Comparison of ENCODE assay signal across 29 cellular contexts in genomic region chr18:11468120-11468519, GRCh38.
"Had no signal": no experiment of that assay in that cellular context is flagged by ENCODE, and none has a peak within 500 bp of the region (broad histone marks: within the 10 kb centered on the region; RNA-seq: fewer than 3 reads in every experiment).

No MANE protein-coding gene starts in this region.

- H3K36me3 ChIP-seq: neural progenitor cell, ovary, sigmoid colon, stomach, thoracic aorta, thyroid gland, transverse colon, upper lobe of right lung, uterus had no signal

- H3K4me2 ChIP-seq: neural progenitor cell had no signal

- H3K4me1 ChIP-seq: neural progenitor cell, psoas muscle, sigmoid colon, stomach, thyroid gland, transverse colon, upper lobe of right lung, uterus had no signal

- H3K9me3 ChIP-seq: ovary, psoas muscle, sigmoid colon, stomach, thoracic aorta, thyroid gland, transverse colon, upper lobe of right lung, uterus had no signal

- H3K27me3 ChIP-seq: neural progenitor cell, ovary, sigmoid colon, stomach, thyroid gland, transverse colon, upper lobe of right lung, uterus had no signal

- ATAC-seq: naive thymus-derived CD8-positive, alpha-beta T cell; natural killer cell treated with Interleukin-12 subunit alpha and Interleukin-12 subunit beta and Interleukin-15 and Interleukin-18, amount 100 ng/mL, for 72 hours; psoas muscle; right cardiac atrium; stimulated activated effector memory CD8-positive, alpha-beta T cell treated with anti-CD3 and anti-CD28 coated beads, Interleukin-12 subunit alpha, Interleukin-12 subunit beta, amount 100 ng/mL, for 72 hours; stimulated activated naive B cell treated with anti-CD40 and anti-IgM and Interleukin-4, amounts not matched to agents 10 μg/mL and 1 μg/mL and 100 μg/mL, for 72 hours; upper lobe of right lung had no signal

- H3K79me2 ChIP-seq: parathyroid adenoma had no signal

- H3K27ac ChIP-seq: neural progenitor cell, ovary, psoas muscle, sigmoid colon, stomach, thoracic aorta, thyroid gland, transverse colon, upper lobe of right lung, uterus had no signal

- H3K4me3 Mint-ChIP-seq: naive B cell; naive thymus-derived CD8-positive, alpha-beta T cell; natural killer cell treated with Interleukin-12 subunit alpha and Interleukin-12 subunit beta and Interleukin-15 and Interleukin-18, amount 100 ng/mL, for 72 hours; nephron progenitor cell; neural progenitor cell; stimulated activated effector memory CD8-positive, alpha-beta T cell treated with anti-CD3 and anti-CD28 coated beads, Interleukin-12 subunit alpha, Interleukin-12 subunit beta, amount 100 ng/mL, for 72 hours; stimulated activated naive B cell treated with anti-CD40 and anti-IgM and Interleukin-4, amounts not matched to agents 10 μg/mL and 1 μg/mL and 100 μg/mL, for 72 hours; stimulated activated naive CD8-positive, alpha-beta T cell treated with anti-CD3 and anti-CD28 coated beads, Interleukin-15, Interleukin-2, amounts not matched to agents 100 ng/mL and 50 ng/mL, for 24 hours; type B pancreatic cell had no signal

- H3K9me3 Mint-ChIP-seq: naive B cell; natural killer cell treated with Interleukin-12 subunit alpha and Interleukin-12 subunit beta and Interleukin-15 and Interleukin-18, amount 100 ng/mL, for 72 hours; nephron progenitor cell; neural progenitor cell; stimulated activated effector memory CD8-positive, alpha-beta T cell treated with anti-CD3 and anti-CD28 coated beads, Interleukin-12 subunit alpha, Interleukin-12 subunit beta, amount 100 ng/mL, for 72 hours; stimulated activated naive B cell treated with anti-CD40 and anti-IgM and Interleukin-4, amounts not matched to agents 10 μg/mL and 1 μg/mL and 100 μg/mL, for 72 hours; stimulated activated naive CD8-positive, alpha-beta T cell treated with anti-CD3 and anti-CD28 coated beads, Interleukin-15, Interleukin-2, amounts not matched to agents 100 ng/mL and 50 ng/mL, for 24 hours; type B pancreatic cell had no signal

- H2AFZ ChIP-seq: neural progenitor cell had no signal

- FAIRE-seq: small intestine had no signal

- H3K4me3 ChIP-seq: neural progenitor cell, ovary, psoas muscle, sigmoid colon, stomach, thoracic aorta, thyroid gland, transverse colon, upper lobe of right lung, uterus had no signal

- DNase-seq: naive B cell; naive thymus-derived CD8-positive, alpha-beta T cell; nephron progenitor cell; occipital lobe; ovary; posterior cingulate gyrus; psoas muscle; right cardiac atrium; sigmoid colon; small intestine; stimulated activated CD4-positive, alpha-beta T cell treated with anti-CD3 and anti-CD28 coated beads, Interleukin-15, amount 100 ng/mL, for 24 hours; stimulated activated CD4-positive, alpha-beta T cell treated with anti-CD3 and anti-CD28 coated beads, Interleukin-2, amount 100 ng/mL, for 24 hours; stimulated activated CD4-positive, alpha-beta T cell treated with anti-CD3 and anti-CD28 coated beads, Interleukin-2, amount 100 ng/mL, for 48 hours; stimulated activated CD4-positive, alpha-beta T cell treated with anti-CD3 and anti-CD28 coated beads, Interleukin-4, amount 100 ng/mL, for 24 hours; stimulated activated naive B cell treated with anti-CD40 and anti-IgM and Interleukin-4, amounts not matched to agents 10 μg/mL and 1 μg/mL and 100 μg/mL, for 72 hours; stimulated activated naive CD4-positive, alpha-beta T cell treated with Interleukin-2 at 50 U/mL for 16 hours; stomach; thyroid gland; transverse colon; upper lobe of right lung; uterus had no signal

- H3K27ac Mint-ChIP-seq: naive B cell; naive thymus-derived CD8-positive, alpha-beta T cell; natural killer cell treated with Interleukin-12 subunit alpha and Interleukin-12 subunit beta and Interleukin-15 and Interleukin-18, amount 100 ng/mL, for 72 hours; nephron progenitor cell; neural progenitor cell; progenitor cell of endocrine pancreas; stimulated activated effector memory CD8-positive, alpha-beta T cell treated with anti-CD3 and anti-CD28 coated beads, Interleukin-12 subunit alpha, Interleukin-12 subunit beta, amount 100 ng/mL, for 72 hours; stimulated activated naive B cell treated with anti-CD40 and anti-IgM and Interleukin-4, amounts not matched to agents 10 μg/mL and 1 μg/mL and 100 μg/mL, for 72 hours; stimulated activated naive CD8-positive, alpha-beta T cell treated with anti-CD3 and anti-CD28 coated beads, Interleukin-15, Interleukin-2, amounts not matched to agents 100 ng/mL and 50 ng/mL, for 24 hours; type B pancreatic cell had no signal

- H3K9ac ChIP-seq: neural progenitor cell, parathyroid adenoma had no signal

- H3K36me3 Mint-ChIP-seq: naive B cell; naive thymus-derived CD8-positive, alpha-beta T cell; natural killer cell treated with Interleukin-12 subunit alpha and Interleukin-12 subunit beta and Interleukin-15 and Interleukin-18, amount 100 ng/mL, for 72 hours; neural progenitor cell; stimulated activated effector memory CD8-positive, alpha-beta T cell treated with anti-CD3 and anti-CD28 coated beads, Interleukin-12 subunit alpha, Interleukin-12 subunit beta, amount 100 ng/mL, for 72 hours; stimulated activated naive B cell treated with anti-CD40 and anti-IgM and Interleukin-4, amounts not matched to agents 10 μg/mL and 1 μg/mL and 100 μg/mL, for 72 hours; type B pancreatic cell had no signal

- H3K27me3 Mint-ChIP-seq: stimulated activated naive CD8-positive, alpha-beta T cell treated with anti-CD3 and anti-CD28 coated beads, Interleukin-15, Interleukin-2, amounts not matched to agents 100 ng/mL and 50 ng/mL, for 24 hours; type B pancreatic cell had no signal

- H3K4me1 Mint-ChIP-seq: naive B cell; naive thymus-derived CD8-positive, alpha-beta T cell; nephron progenitor cell; neural progenitor cell; stimulated activated effector memory CD8-positive, alpha-beta T cell treated with anti-CD3 and anti-CD28 coated beads, Interleukin-12 subunit alpha, Interleukin-12 subunit beta, amount 100 ng/mL, for 72 hours; stimulated activated naive B cell treated with anti-CD40 and anti-IgM and Interleukin-4, amounts not matched to agents 10 μg/mL and 1 μg/mL and 100 μg/mL, for 72 hours had no signal
